8 cellular contexts compared by ENCODE assay signal in the genomic region with DNA sequence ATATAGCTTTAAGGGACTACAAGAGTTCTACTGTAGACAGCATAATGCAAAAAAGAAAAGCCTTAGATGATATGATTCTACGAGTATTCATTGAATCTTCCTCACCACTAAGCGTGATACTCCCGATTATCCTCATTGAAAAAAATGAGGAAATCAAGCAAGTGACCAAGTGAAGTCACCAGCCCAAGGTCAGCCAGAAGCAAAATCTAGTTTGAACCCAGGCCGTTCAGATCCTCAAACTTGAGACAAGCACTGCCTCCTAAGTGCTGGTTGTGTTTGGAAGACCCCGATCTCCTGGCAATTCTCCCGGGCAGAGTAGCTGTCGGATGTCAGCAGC. TPM values are rescaled to one million over a fixed set of nuclear protein-coding genes. Genes with fewer than 3 reads are reported as not detected.
A peak's percentile ranks its signal among the peaks of the same experiment; 100 is the strongest.
DNase-seq lines count a peak whose midpoint lies in the region; ATAC-seq, FAIRE-seq and TF ChIP-seq lines count a peak whose summit lies in the region.

No MANE protein-coding gene starts in this region.

- TF ChIP-seq EP300 in esophagus muscularis mucosa (IDR thresholded peaks at IDR 0.05): no peak

- intact Hi-C loops in Caco-2 (cut with micrococcal nuclease; ENCODE audit: unreplicated experiment): loop anchor here (5.0 kb wide), 1 partner anchor 42 kb away; no protein-coding TSS in a partner anchor
- intact Hi-C loops in Panc1 (cut with micrococcal nuclease; ENCODE audit: unreplicated experiment): no loop called here
- intact Hi-C loops in esophagus muscularis mucosa (cut with DNase I): loop anchor here (5.0 kb wide), 1 partner anchor 43 kb away; no protein-coding TSS in a partner anchor

- DNase-seq in Caco-2 (no peak), Panc1 (ENCODE audit: low read depth, low spot score) (no peak), esophagus muscularis mucosa (ENCODE audit: extremely low spot score) (no peak), NCI-H128 (lab: John Stamatoyannopoulos, UW; ENCODE audit: unreplicated experiment) (no peak), SKM-1 treated with dmso at 0.1 percent for 144 hours (lab: John Stamatoyannopoulos, UW; ENCODE audit: unreplicated experiment) (no peak), T-helper 9 cell (no peak), GM19239 (ENCODE audit: insufficient read length, low spot score) (no peak)

- POLR2A ChIA-PET in Caco-2 (lab: Charles Lee) (no interaction called here), Panc1 (lab: Charles Lee) (no interaction called here)

- TF ChIP-seq CTCF in Caco-2 (IDR thresholded peaks at IDR 0.05; ENCODE audit: insufficient read depth in 1 of 2, low read depth in 1 of 2, low read length in 1 of 2, severe bottlenecking in 1 of 2, unreplicated experiment in 1 of 2) (no peak), Panc1 (IDR thresholded peaks at IDR 0.05) (no peak), esophagus muscularis mucosa (IDR thresholded peaks at IDR 0.05) (no peak), parathyroid adenoma (IDR thresholded peaks at IDR 0.05) (no peak)

- FAIRE-seq in GM19239 (lab: Jason Lieb, UNC): no peak

- peaks cover 18% of the 10 kb centered on the region for H3K4me1 Mint-ChIP-seq in Caco-2 (ENCODE audit: low read depth, unreplicated experiment)

- H3K27ac Mint-ChIP-seq in Caco-2 (ENCODE audit: unreplicated experiment): peak overlapping the region; percentile 63

- peaks cover 14% of the 10 kb centered on the region for H3K79me2 ChIP-seq in parathyroid adenoma

- H3K27me3 Mint-ChIP-seq in Caco-2 (ENCODE audit: insufficient read depth, unreplicated experiment): no peaks in the 10 kb centered on the region

- H2AFZ ChIP-seq in parathyroid adenoma: peak overlapping the region; percentile 91

- H3K9me3 ChIP-seq in Caco-2 (no peaks in the 10 kb centered on the region), Panc1 (ENCODE audit: control insufficient read depth, insufficient read depth, low read depth, low read length) (no peaks in the 10 kb centered on the region), esophagus muscularis mucosa (no peaks in the 10 kb centered on the region), parathyroid adenoma (ENCODE audit: control insufficient read depth, low read length) (no peaks in the 10 kb centered on the region)

- no peak for TF ChIP-seq POLR2A in esophagus muscularis mucosa (IDR thresholded peaks at IDR 0.05; ENCODE audit: low read depth)

- CTCF ChIA-PET in Caco-2 (lab: Charles Lee): no interaction called here
- CTCF ChIA-PET in Panc1 (lab: Charles Lee): no interaction called here

- 0% methylated on average over 6 of the region's 7 CpGs for whole genome bisulfite sequencing in esophagus muscularis mucosa

- no peaks in the 10 kb centered on the region for H3K9me3 Mint-ChIP-seq in Caco-2 (ENCODE audit: unreplicated experiment)

- H3K9ac ChIP-seq in parathyroid adenoma: peak overlapping the region; percentile 74

- H3K27me3 ChIP-seq in Caco-2 (replicated peaks; ENCODE audit: control insufficient read depth, insufficient read depth, low read length): no peaks in the 10 kb centered on the region
- H3K27me3 ChIP-seq in Panc1 (ENCODE audit: control insufficient read depth, insufficient read depth, low read length): no peaks in the 10 kb centered on the region
- H3K27me3 ChIP-seq in esophagus muscularis mucosa: no peaks in the 10 kb centered on the region
- no peaks in the 10 kb centered on the region for H3K27me3 ChIP-seq in parathyroid adenoma (ENCODE audit: control insufficient read depth, insufficient read depth, low read length)

- BruUV-seq in Caco-2 (replicated peaks; lab: Mats Ljungman, UMichigan): no TSS peak
- no TSS peak for BruUV-seq in Panc1 (replicated peaks; lab: Mats Ljungman, UMichigan)

- H3K4me3 ChIP-seq in Caco-2 (ENCODE audit: low read depth, low read length): peak overlapping the region; percentile 85
- peak overlapping the region; percentile 87 to 89 for H3K4me3 ChIP-seq in Panc1 (ENCODE audit: low read depth in 2 of 2, low read length in 2 of 2)
- H3K4me3 ChIP-seq in esophagus muscularis mucosa: peak overlapping the region; percentile 79 to 99 (median 94)
- H3K4me3 ChIP-seq in parathyroid adenoma (ENCODE audit: low read depth, low read length): peak overlapping the region; percentile 80

- H3K27ac ChIP-seq in Panc1 (ENCODE audit: low read length) (peak overlapping the region; percentile 91), esophagus muscularis mucosa (replicated peaks in 1 of 4) (peak overlapping the region; percentile 81 to 89 (median 84)), parathyroid adenoma (peak overlapping the region; percentile 29)

- H3K36me3 ChIP-seq in Caco-2 (ENCODE audit: control insufficient read depth, insufficient read depth, low read length): no peaks in the 10 kb centered on the region
- peaks cover 2% of the 10 kb centered on the region for H3K36me3 ChIP-seq in Panc1 (ENCODE audit: control insufficient read depth, insufficient read depth, low read length)
- peaks cover 0 to 14% (median 8%) of the 10 kb centered on the region in 4 donors for H3K36me3 ChIP-seq in esophagus muscularis mucosa
- no peaks in the 10 kb centered on the region for H3K36me3 ChIP-seq in parathyroid adenoma (ENCODE audit: control insufficient read depth, insufficient read depth, low read length)

- H3K4me3 Mint-ChIP-seq in Caco-2 (ENCODE audit: unreplicated experiment): peak overlapping the region; percentile 87

- no peak for ATAC-seq in Panc1

- H3K4me1 ChIP-seq in Caco-2: peaks cover 19% of the 10 kb centered on the region
- peaks cover 26% of the 10 kb centered on the region for H3K4me1 ChIP-seq in Panc1 (ENCODE audit: control insufficient read depth, insufficient read depth, low read length)
- H3K4me1 ChIP-seq in esophagus muscularis mucosa: peaks cover 33 to 59% (median 56%) of the 10 kb centered on the region in 4 donors
- H3K4me1 ChIP-seq in parathyroid adenoma: peaks cover 4% of the 10 kb centered on the region

- peaks cover 14% of the 10 kb centered on the region for H3K36me3 Mint-ChIP-seq in Caco-2 (ENCODE audit: insufficient read depth, unreplicated experiment)

- in situ Hi-C loops in Panc1 (cut with HindIII; ENCODE audit: low pct_unique_long_range_greater_than_20kb, low sequenced_read_pairs): no loop called here

- H3K4me2 ChIP-seq in parathyroid adenoma (ENCODE audit: low read length): peak overlapping the region; percentile 63

RNA-seq across cellular contexts. Expression of gene GIT2, which starts 0.8 kb away (rescaled TPM):
- total RNA-seq in Caco-2 (2022): 29.3 and 30.0 TPM in 2 replicates
- total RNA-seq in Panc1 (2021; ENCODE audit: unreplicated experiment): 40.0 TPM
- polyA plus RNA-seq in Panc1 (2012; ENCODE audit: insufficient read length): 22.9 TPM
- 10 to 100 TPM; 28.7 to 46.5 (median 36.2) TPM for total RNA-seq in esophagus muscularis mucosa

RNA-seq across cellular contexts. Expression of gene ANKRD13A, which starts 3.9 kb away (rescaled TPM):
- total RNA-seq in Caco-2 (2022) (42.2 and 47.2 TPM in 2 replicates), Panc1 (2021; ENCODE audit: unreplicated experiment) (34.4 TPM), esophagus muscularis mucosa (100 to 1,000 TPM in 2 of 4 donors, 10 to 100 TPM in 2; 91.3 to 165 (median 124) TPM)
- 15.7 TPM for polyA plus RNA-seq in Panc1 (2012; ENCODE audit: insufficient read length)

RNA-seq across cellular contexts. Expression of gene C12orf76, which starts 53.0 kb away (rescaled TPM):
- total RNA-seq in Caco-2 (2022): 10.8 and 11.9 TPM in 2 replicates
- 13.6 TPM for total RNA-seq in Panc1 (2021; ENCODE audit: unreplicated experiment)
- polyA plus RNA-seq in Panc1 (2012; ENCODE audit: insufficient read length): 9.2 TPM
- 10 to 100 TPM; 13.6 to 14.7 (median 13.9) TPM for total RNA-seq in esophagus muscularis mucosa

Comparison
In these comparisons a context has a peak if more than half of its experiments do, and no peak if none do; other contexts are left out.
1. H3K27ac ChIP-seq: peak in every context shown above with its lines; median percentile 91 in Panc1; 84 in esophagus muscularis mucosa; 29 in parathyroid adenoma.